Comparison of ENCODE assay signal across 1 cellular context in genomic region chr9:34273588-34273987, GRCh38. TPM values are rescaled to one million over a fixed set of nuclear protein-coding genes. Genes with fewer than 3 reads are reported as not detected.
"Had no signal": no experiment of that assay in that cellular context is flagged by ENCODE, and none has a peak within 500 bp of the region (broad histone marks: within the 10 kb centered on the region; RNA-seq: fewer than 3 reads in every experiment).

No MANE protein-coding gene starts in this region.

RNA-seq across cellular contexts. Expression of gene KIF24, which starts 55.5 kb away (rescaled TPM):
- polyA plus RNA-seq: naive thymus-derived CD8-positive, alpha-beta T cell had no signal
